17 cellular contexts compared by ENCODE assay signal in genomic region chr20:16563066-16563806, GRCh38.
"Had no signal": no experiment of that assay in that cellular context is flagged by ENCODE, and none has a peak within 500 bp of the region (broad histone marks: within the 10 kb centered on the region; RNA-seq: fewer than 3 reads in every experiment).

No MANE protein-coding gene starts in this region.

- H3K36me3 Mint-ChIP-seq: activated CD4-positive, alpha-beta memory T cell treated with anti-CD3 and anti-CD28 coated beads for 36 hours had no signal

- H3K27me3 Mint-ChIP-seq: activated CD4-positive, alpha-beta memory T cell treated with anti-CD3 and anti-CD28 coated beads for 36 hours; stimulated activated memory B cell treated with anti-CD40 and anti-IgM and Interleukin-4, amounts not matched to agents 10 μg/mL and 1 μg/mL and 100 μg/mL, for 72 hours had no signal

- DNase-seq: activated CD4-positive, alpha-beta memory T cell treated with anti-CD3 and anti-CD28 coated beads for 36 hours; activated CD4-positive, alpha-beta T cell treated with anti-CD3 and anti-CD28 coated beads for 4 hours; activated naive CD4-positive, alpha-beta T cell treated with Interleukin-2 at 50 U/mL for 16 hours; activated T-cell treated with anti-CD3 and anti-CD28 coated beads for 4 hours; central memory CD4-positive, alpha-beta T cell; left ventricle myocardium inferior; mammary epithelial cell; midbrain; ovary; sigmoid colon; stimulated activated CD4-positive, alpha-beta T cell treated with anti-CD3 and anti-CD28 coated beads, Interleukin-4, amount 100 ng/mL, for 4 hours; testis; upper lobe of left lung had no signal

- H3K4me3 Mint-ChIP-seq: activated CD4-positive, alpha-beta memory T cell treated with anti-CD3 and anti-CD28 coated beads for 36 hours; brain; stimulated activated memory B cell treated with anti-CD40 and anti-IgM and Interleukin-4, amounts not matched to agents 10 μg/mL and 1 μg/mL and 100 μg/mL, for 72 hours; T-helper 2 cell treated with Interferon-gamma antibody and Interleukin-4, amounts not matched to agents 5 μg/mL and 100 μg/mL, for 36 hours had no signal

- H3K9me3 Mint-ChIP-seq: T-helper 2 cell treated with Interferon-gamma antibody and Interleukin-4, amounts not matched to agents 5 μg/mL and 100 μg/mL, for 36 hours had no signal

- ATAC-seq: gastroesophageal sphincter; stimulated activated memory B cell treated with anti-CD40 and anti-IgM and Interleukin-4, amounts not matched to agents 10 μg/mL and 1 μg/mL and 100 μg/mL, for 72 hours had no signal

- H3K27ac Mint-ChIP-seq: activated CD4-positive, alpha-beta memory T cell treated with anti-CD3 and anti-CD28 coated beads for 36 hours; brain; stimulated activated memory B cell treated with anti-CD40 and anti-IgM and Interleukin-4, amounts not matched to agents 10 μg/mL and 1 μg/mL and 100 μg/mL, for 72 hours; T-helper 2 cell treated with Interferon-gamma antibody and Interleukin-4, amounts not matched to agents 5 μg/mL and 100 μg/mL, for 36 hours had no signal
